8 cellular contexts compared by ENCODE assay signal in the genomic region with DNA sequence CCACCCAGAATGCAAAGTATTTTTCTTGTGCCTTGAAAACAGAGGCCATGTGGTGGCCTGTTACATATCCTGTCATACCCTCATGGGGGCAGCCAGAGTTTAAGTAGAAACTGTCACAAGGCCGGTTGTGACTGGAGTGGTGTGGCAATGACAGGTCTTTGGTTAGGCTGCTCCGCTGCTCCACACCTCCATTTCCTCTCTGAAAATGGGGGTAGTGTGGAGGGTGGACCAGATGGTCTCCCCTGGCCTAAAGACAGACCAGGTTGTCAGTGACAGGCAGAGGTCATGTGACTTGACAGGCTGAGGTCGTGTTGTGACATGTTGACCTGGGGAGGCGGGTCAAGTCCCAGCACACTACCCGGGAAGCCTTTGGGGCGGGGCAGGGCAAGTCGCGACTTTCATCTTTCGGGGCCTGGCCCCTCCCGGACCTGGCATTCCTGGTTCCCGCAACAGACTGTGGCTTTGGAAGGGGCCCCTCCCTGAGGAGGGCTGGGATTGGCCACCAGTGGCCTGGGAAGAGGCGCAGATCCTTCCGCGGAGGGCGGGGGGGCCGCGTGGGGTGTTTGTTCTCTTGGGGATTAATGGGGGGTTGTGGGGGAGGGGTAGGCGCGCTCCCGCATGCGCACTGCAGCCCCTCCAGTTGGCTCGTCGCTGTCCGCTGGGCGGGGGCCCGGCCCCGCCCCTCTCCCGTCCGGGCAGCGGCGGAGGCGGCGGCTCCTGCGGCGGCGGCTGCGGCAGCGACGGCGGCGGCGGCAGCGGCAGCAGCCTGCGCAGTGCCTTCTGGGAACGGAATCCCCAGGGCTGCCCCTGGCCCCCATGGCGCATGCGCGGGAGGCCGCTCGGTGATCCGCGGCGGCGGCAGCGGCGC. TPM values are rescaled to one million over a fixed set of nuclear protein-coding genes. Genes with fewer than 3 reads are reported as not detected.
DNase-seq lines count a peak whose midpoint lies in the region; ATAC-seq, FAIRE-seq and TF ChIP-seq lines count a peak whose summit lies in the region.

A gene with protein sequence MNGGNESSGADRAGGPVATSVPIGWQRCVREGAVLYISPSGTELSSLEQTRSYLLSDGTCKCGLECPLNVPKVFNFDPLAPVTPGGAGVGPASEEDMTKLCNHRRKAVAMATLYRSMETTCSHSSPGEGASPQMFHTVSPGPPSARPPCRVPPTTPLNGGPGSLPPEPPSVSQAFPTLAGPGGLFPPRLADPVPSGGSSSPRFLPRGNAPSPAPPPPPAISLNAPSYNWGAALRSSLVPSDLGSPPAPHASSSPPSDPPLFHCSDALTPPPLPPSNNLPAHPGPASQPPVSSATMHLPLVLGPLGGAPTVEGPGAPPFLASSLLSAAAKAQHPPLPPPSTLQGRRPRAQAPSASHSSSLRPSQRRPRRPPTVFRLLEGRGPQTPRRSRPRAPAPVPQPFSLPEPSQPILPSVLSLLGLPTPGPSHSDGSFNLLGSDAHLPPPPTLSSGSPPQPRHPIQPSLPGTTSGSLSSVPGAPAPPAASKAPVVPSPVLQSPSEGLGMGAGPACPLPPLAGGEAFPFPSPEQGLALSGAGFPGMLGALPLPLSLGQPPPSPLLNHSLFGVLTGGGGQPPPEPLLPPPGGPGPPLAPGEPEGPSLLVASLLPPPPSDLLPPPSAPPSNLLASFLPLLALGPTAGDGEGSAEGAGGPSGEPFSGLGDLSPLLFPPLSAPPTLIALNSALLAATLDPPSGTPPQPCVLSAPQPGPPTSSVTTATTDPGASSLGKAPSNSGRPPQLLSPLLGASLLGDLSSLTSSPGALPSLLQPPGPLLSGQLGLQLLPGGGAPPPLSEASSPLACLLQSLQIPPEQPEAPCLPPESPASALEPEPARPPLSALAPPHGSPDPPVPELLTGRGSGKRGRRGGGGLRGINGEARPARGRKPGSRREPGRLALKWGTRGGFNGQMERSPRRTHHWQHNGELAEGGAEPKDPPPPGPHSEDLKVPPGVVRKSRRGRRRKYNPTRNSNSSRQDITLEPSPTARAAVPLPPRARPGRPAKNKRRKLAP (plus strand): TSS at position 806 of the 868 bp plus-strand sequence. CDS start 1,480 bp downstream, outside the sequence.

- peak within 1 kb of the TSS; percentile 98 for H3K4me3 Mint-ChIP-seq in activated CD4-positive, alpha-beta T cell treated with anti-CD3 and anti-CD28 coated beads, Interleukin-2, amount 10 ng/mL, durations not matched to agents 7 days and 5 days

- intact Hi-C loops in HepG2 (cut with micrococcal nuclease; ENCODE audit: unreplicated experiment) = loop anchor here (1.0 to 5.0 kb wide), 2 partner anchors 25 to 100 kb away; partner anchors contain the start of gene DCTN2

- TF ChIP-seq RAD21 in HepG2 (CRISPR knock-in tag; IDR thresholded peaks at IDR 0.05) = 0 out of 2 replicates have a peak, but pooled peaks have one; percentile 17

- in situ Hi-C loops in HepG2 (cut with HindIII; ENCODE audit: extremely low pct_ligation_motif_present, low pct_unique_long_range_greater_than_20kb) = no loop called here

- H3K4me2 ChIP-seq in HepG2 (ENCODE audit: low read depth, low read length) = peak within 1 kb of the TSS; percentile 93

- DNase-seq in BJ (ENCODE audit: low read depth) = peak; percentile 70
- peak; percentile 90 for DNase-seq in GM19240 (ENCODE audit: insufficient read length, low spot score)
- DNase-seq in NCI-H69 (lab: John Stamatoyannopoulos, UW) = peak; percentile 94
- DNase-seq in activated CD4-positive, alpha-beta T cell treated with anti-CD3 and anti-CD28 coated beads, Interleukin-2, amount 10 ng/mL, durations not matched to agents 7 days and 5 days = peak; percentile 91
- DNase-seq in cortex of kidney (lab: John Stamatoyannopoulos, UW) = peak; percentile 62
- DNase-seq in HepG2 (ENCODE audit: low spot score) = peak; percentile 89
- peak; percentile 88 for DNase-seq in stimulated activated CD4-positive, alpha-beta T cell treated with anti-CD3 and anti-CD28 coated beads, Interleukin-4, amount 100 ng/mL, for 1 hour

- peak within 1 kb of the TSS; percentile 92 for H3K9ac ChIP-seq in HepG2 (ENCODE audit: insufficient read depth, low read depth, low read length)

- POLR2A ChIA-PET in BJ (lab: Charles Lee) (no interaction called here), HepG2 (lab: Yijun Ruan, JAX) (interaction anchor here (3.0 kb wide), 1 partner anchor 54 kb away, joined by 21 read pairs; no protein-coding TSS in a partner anchor)
- POLR2A ChIA-PET in activated CD4-positive, alpha-beta T cell treated with anti-CD3 and anti-CD28 coated beads, Interleukin-2, amount 10 ng/mL, durations not matched to agents 7 days and 5 days (lab: Charles Lee) = no interaction called here

- H3K36me3 ChIP-seq in BJ (ENCODE audit: control insufficient read depth, insufficient read depth, low read length) (peaks cover 24% of the 10 kb centered on the region), HepG2 (replicated peaks in 1 of 2; ENCODE audit: control insufficient read depth in 1 of 2, insufficient read depth in 2 of 2, low read length in 2 of 2) (peaks cover 16 to 33% of the 10 kb centered on the region in 2 experiments)

- CTCF ChIA-PET in BJ (lab: Yijun Ruan, JAX) = interaction anchor here (1.6 kb wide), 1 partner anchor 60 kb away, joined by 3 read pairs; no protein-coding TSS in a partner anchor
- CTCF ChIA-PET in activated CD4-positive, alpha-beta T cell treated with anti-CD3 and anti-CD28 coated beads, Interleukin-2, amount 10 ng/mL, durations not matched to agents 7 days and 5 days (lab: Charles Lee) = interaction anchor here (0.6 to 8.9 kb wide), 2 partner anchors 15 to 63 kb away, joined by 3 to 70 read pairs; no protein-coding TSS in a partner anchor
- CTCF ChIA-PET in HepG2 (lab: Yijun Ruan, JAX; ENCODE audit: low intra/inter-chr PET ratio, low total read pairs) = no interaction called here

- H3K36me3 Mint-ChIP-seq in activated CD4-positive, alpha-beta T cell treated with anti-CD3 and anti-CD28 coated beads, Interleukin-2, amount 10 ng/mL, durations not matched to agents 7 days and 5 days (ENCODE audit: low read depth) = peaks cover 34% of the 10 kb centered on the region

- ATAC-seq in HG03457 (IDR thresholded peaks at IDR 0.05; ENCODE audit: unreplicated experiment) = peak; percentile 25
- peak; percentile 32 for ATAC-seq in HepG2

- H3K27me3 ChIP-seq in BJ (ENCODE audit: control insufficient read depth, insufficient read depth, low read length) (no peaks in the 10 kb centered on the region), HepG2 (ENCODE audit: control insufficient read depth in 1 of 2, insufficient read depth in 2 of 2, low read length in 2 of 2) (no peaks in the 10 kb centered on the region; a peak in 1 of 5 replicates)

- no peak for TF ChIP-seq CTCF in BJ (IDR thresholded peaks at IDR 0.05; ENCODE audit: insufficient read depth, low read depth, low read length)
- no peak; the same call in 1 of the 2 replicates for TF ChIP-seq CTCF in HepG2 (CRISPR knock-in tag; IDR thresholded peaks at IDR 0.05)

- peak within 1 kb of the TSS; percentile 86 for H3K27ac ChIP-seq in HepG2 (ENCODE audit: extremely low read length, insufficient read depth, low read length)

- peak; percentile 86 for FAIRE-seq in HepG2 (lab: Jason Lieb, UNC)

- no peaks in the 10 kb centered on the region for H3K9me3 ChIP-seq in HepG2 (ENCODE audit: low read length)

- no peaks in the 10 kb centered on the region for H3K9me3 Mint-ChIP-seq in activated CD4-positive, alpha-beta T cell treated with anti-CD3 and anti-CD28 coated beads, Interleukin-2, amount 10 ng/mL, durations not matched to agents 7 days and 5 days

- H3K27ac Mint-ChIP-seq in activated CD4-positive, alpha-beta T cell treated with anti-CD3 and anti-CD28 coated beads, Interleukin-2, amount 10 ng/mL, durations not matched to agents 7 days and 5 days = peak within 1 kb of the TSS; percentile 100

- H3K79me2 ChIP-seq in HepG2 (ENCODE audit: insufficient read depth, low read length) = peaks cover 39% of the 10 kb centered on the region

- 0% methylated on average over 2 of the region's 56 CpGs for WGBS in HepG2 (ENCODE audit: low lambda C conversion rate)

- H3K4me1 Mint-ChIP-seq in activated CD4-positive, alpha-beta T cell treated with anti-CD3 and anti-CD28 coated beads, Interleukin-2, amount 10 ng/mL, durations not matched to agents 7 days and 5 days = peaks cover 61% of the 10 kb centered on the region

- peak; percentile 38 to 52; a peak in 2 of 4 replicates for TF ChIP-seq POLR2A in HepG2 (IDR thresholded peaks at IDR 0.05; ENCODE audit: insufficient read depth in 1 of 2, low read depth in 2 of 2, low read length in 2 of 2)

- TF ChIP-seq EP300 in HepG2 (IDR thresholded peaks at IDR 0.05; ENCODE audit: low read depth in 2 of 2, low read length in 2 of 2) (peak in 1 of 2 experiments; percentile 70; a peak in 1 of 4 replicates), HepG2 (CRISPR knock-in tag; IDR thresholded peaks at IDR 0.05; ENCODE audit: borderline replicate concordance) (peak; percentile 33; the same call in 1 of the 2 replicates)

- no peaks in the 10 kb centered on the region for H3K27me3 Mint-ChIP-seq in activated CD4-positive, alpha-beta T cell treated with anti-CD3 and anti-CD28 coated beads, Interleukin-2, amount 10 ng/mL, durations not matched to agents 7 days and 5 days

- peak within 1 kb of the TSS; percentile 77 for H3K4me3 ChIP-seq in BJ (ENCODE audit: low read depth, low read length)
- H3K4me3 ChIP-seq in HepG2 (replicated peaks in 1 of 3; ENCODE audit: insufficient read depth in 1 of 3, low read depth in 2 of 3, low read length in 3 of 3) = peak within 1 kb of the TSS; percentile 89 to 93 (median 89)

- peaks cover 48% of the 10 kb centered on the region for H3K4me1 ChIP-seq in HepG2 (ENCODE audit: insufficient read depth, low read length)

- no TSS peak for BruUV-seq in HepG2 (replicated peaks; lab: Mats Ljungman, UMichigan)

- no peak within 1 kb of the TSS for H2AFZ ChIP-seq in HepG2 (ENCODE audit: low read length)

- peaks cover 27% of the 10 kb centered on the region for H4K20me1 ChIP-seq in HepG2 (ENCODE audit: insufficient read depth, low read length)

RNA-seq across cellular contexts. Expression of the gene that starts here (rescaled TPM):
- polyA plus RNA-seq in BJ (2011; rRNA removed) (5.6 and 8.3 TPM in 2 replicates), HepG2 (2011; rRNA removed) (5.9 and 6.1 TPM in 2 replicates)
- polyA minus RNA-seq in BJ (2011; rRNA and poly(A)+ RNA removed) = 5.3 and 12.2 TPM in 2 replicates
- 10 to 100 TPM; 66.0 to 80.1 TPM for total RNA-seq in activated CD4-positive, alpha-beta T cell treated with anti-CD3 and anti-CD28 coated beads, Interleukin-2, amount 10 ng/mL, durations not matched to agents 7 days and 5 days
- 4.1 and 5.1 TPM in 2 replicates for total RNA-seq in HepG2 (2016; rRNA removed; fragmentation: Illumina TruSeq; extraction: Trizol)
- 4.8 and 5.3 TPM in 2 replicates for total RNA-seq in HepG2 (2016; cell fraction: cytosol; rRNA removed; fragmentation: Illumina TruSeq; extraction: Trizol; ENCODE audit: low read depth)
- 4.0 and 5.3 TPM in 2 replicates for total RNA-seq in HepG2 (2016; cell fraction: insoluble cytoplasmic fraction; rRNA removed; fragmentation: Illumina TruSeq; extraction: Trizol)
- 6.2 and 8.8 TPM in 2 replicates for total RNA-seq in HepG2 (2016; cell fraction: membrane; rRNA removed; fragmentation: Illumina TruSeq; extraction: Trizol)
- 6.5 and 10.2 TPM in 2 replicates for total RNA-seq in HepG2 (2016; cell fraction: nucleus; rRNA removed; fragmentation: Illumina TruSeq; extraction: Trizol)
- 1.1 and 1.8 TPM in 2 replicates for polyA plus RNA-seq in HepG2 (2011; cell fraction: cytosol; rRNA removed)
- polyA plus RNA-seq in HepG2 (2011; cell fraction: nucleus; rRNA removed) = 36.0 and 45.9 TPM in 2 replicates
- polyA plus RNA-seq in HepG2 (2012) = 22.8 and 22.9 TPM in 2 replicates
- 3.4 and 4.1 TPM in 2 replicates for polyA plus RNA-seq in HepG2 (2016; cell fraction: cytosol; fragmentation: Illumina TruSeq; extraction: Trizol; ENCODE audit: low read depth)
- polyA plus RNA-seq in HepG2 (2016; cell fraction: insoluble cytoplasmic fraction; fragmentation: Illumina TruSeq; extraction: Trizol; ENCODE audit: low read depth) = 15.7 and 15.8 TPM in 2 replicates
- 16.1 and 18.3 TPM in 2 replicates for polyA plus RNA-seq in HepG2 (2016; cell fraction: membrane; fragmentation: Illumina TruSeq; extraction: Trizol; ENCODE audit: low read depth)
- polyA plus RNA-seq in HepG2 (2016; cell fraction: nucleus; fragmentation: Illumina TruSeq; extraction: Trizol; ENCODE audit: insufficient read depth, low read depth) = 57.7 and 62.7 TPM in 2 replicates
- polyA minus RNA-seq in HepG2 (2011; rRNA and poly(A)+ RNA removed; ENCODE audit: low replicate concordance) = 5.7 and 10.6 TPM in 2 replicates
- polyA minus RNA-seq in HepG2 (2011; cell fraction: cytosol; rRNA and poly(A)+ RNA removed) = 5.4 and 10.1 TPM in 2 replicates
- 15.7 and 16.7 TPM in 2 replicates for polyA minus RNA-seq in HepG2 (2011; cell fraction: nucleus; rRNA and poly(A)+ RNA removed)

Comparison
In these comparisons a context has a peak if more than half of its experiments do, and no peak if none do; other contexts are left out.
1. Peak in every context shown above with its lines: DNase-seq, ATAC-seq, H3K4me3 ChIP-seq and H3K27ac ChIP-seq.
2. RNA of the gene that starts here (total RNA-seq): 66.0 to 80.1 TPM in activated CD4-positive, alpha-beta T cell treated with anti-CD3 and anti-CD28 coated beads, Interleukin-2, amount 10 ng/mL, durations not matched to agents 7 days and 5 days; 4.0 to 10.2 TPM in HepG2; every median in the first group is over 4 times any median in the second.